Comparison of ENCODE assay signal across 13 cellular contexts in genomic region chr2:154960802-154961583, GRCh38.
DNase-seq lines count a peak whose midpoint lies in the region; ATAC-seq, FAIRE-seq and TF ChIP-seq lines count a peak whose summit lies in the region.
"Had no signal": no experiment of that assay in that cellular context is flagged by ENCODE, and none has a peak within 500 bp of the region (broad histone marks: within the 10 kb centered on the region; RNA-seq: fewer than 3 reads in every experiment).

No MANE protein-coding gene starts in this region.

- no peak overlapping the region for H3K9ac ChIP-seq in GM12878 (ENCODE audit: control insufficient read depth, insufficient read depth, low read length)
- H3K9ac ChIP-seq: BLaER1 treated with 17β-estradiol and CSF1 and Interleukin-3, amounts not matched to agents 10 nM and 100 nM had no signal

- no peak for TF ChIP-seq RAD21 in GM12878 (IDR thresholded peaks at IDR 0.05; ENCODE audit: insufficient read depth, low read depth, low read length)

- intact Hi-C loops in GM12878 (cut with micrococcal nuclease; ENCODE audit: unreplicated experiment) = no loop called here
- intact Hi-C loops in ovary (cut with DNase I) = no loop called here

- TF ChIP-seq EP300 in GM12878 (IDR thresholded peaks at IDR 0.05; ENCODE audit: borderline replicate concordance in 1 of 2, control insufficient read depth in 1 of 2, low read depth in 2 of 2, low read length in 2 of 2) = 0 out of 4 replicates have a peak, but pooled peaks of 1 of the 2 experiments have one; percentile 12
- no peak for TF ChIP-seq EP300 in ovary (IDR thresholded peaks at IDR 0.05)

- in situ Hi-C loops in GM12878 (cut with MboI) (no loop called here), ACHN (cut with HindIII; ENCODE audit: low pct_ligation_motif_present, low pct_unique_long_range_greater_than_20kb, low sequenced_read_pairs) (no loop called here)

- no TSS peak for BruUV-seq in GM12878 (replicated peaks; lab: Mats Ljungman, UMichigan)

- H2AFZ ChIP-seq in GM12878 (ENCODE audit: control insufficient read depth, low read depth, low read length) = no peak overlapping the region; the same call in 1 of the 2 replicates

- TF ChIP-seq CTCF in GM12878 (IDR thresholded peaks at IDR 0.05 in 2 of 3, conservative IDR thresholded peaks at IDR 0.05 in 1 of 3; ENCODE audit: control insufficient read depth in 2 of 3, extremely low read depth in 1 of 3, insufficient read depth in 1 of 3, low read depth in 3 of 3, low read length in 3 of 3) (no peak), ovary (IDR thresholded peaks at IDR 0.05) (no peak)

- FAIRE-seq in GM12878 (lab: Jason Lieb, UNC) = peak; percentile 74

- H3K9me3 ChIP-seq in GM12878 (replicated peaks; ENCODE audit: control insufficient read depth, insufficient read depth, low read length) (no peaks in the 10 kb centered on the region; the same call in 2 of the 3 replicates), ovary (no peaks in the 10 kb centered on the region)
- H3K9me3 ChIP-seq: BLaER1 treated with 17β-estradiol and CSF1 and Interleukin-3, amounts not matched to agents 10 nM and 100 nM had no signal

- SMC1A ChIA-PET in GM12878 (lab: Charles Lee; ENCODE audit: uncharacterized antibody, unreplicated experiment) = interaction anchor here (0.7 to 1.9 kb wide), 2 partner anchors 15 to 17 kb away, joined by 3 to 9 read pairs; no protein-coding TSS in a partner anchor

- 22% methylated on average over 3 of the region's 3 CpGs for WGBS in GM12878 (ENCODE audit: insufficient coverage, insufficient replicate concordance, low lambda C conversion rate, missing lambda C conversion rate)
- WGBS in ovary, 3 donors = 71 to 80% (median 74%) methylated on average over 3 of the region's 3 CpGs

- H3K4me1 ChIP-seq in GM12878 (ENCODE audit: control insufficient read depth, insufficient read depth, low read length) (no peaks in the 10 kb centered on the region), ovary (ENCODE audit: insufficient read depth) (no peaks in the 10 kb centered on the region)
- H3K4me1 ChIP-seq: BLaER1 treated with 17β-estradiol and CSF1 and Interleukin-3, amounts not matched to agents 10 nM and 100 nM had no signal

- TF ChIP-seq POLR2A in GM12878 (IDR thresholded peaks at IDR 0.05; ENCODE audit: low read depth, low read length) (no peak), ovary (IDR thresholded peaks at IDR 0.05) (no peak)

- H3K4me3 ChIP-seq in GM12878 = no peak overlapping the region
- H3K4me3 ChIP-seq in ovary = no peak overlapping the region
- H3K4me3 ChIP-seq: BLaER1 treated with 17β-estradiol and CSF1 and Interleukin-3, amounts not matched to agents 10 nM and 100 nM had no signal

- no peaks in the 10 kb centered on the region for H3K79me2 ChIP-seq in GM12878 (ENCODE audit: control insufficient read depth, insufficient read depth, low read length)

- ATAC-seq in GM19023 (IDR thresholded peaks at IDR 0.05; ENCODE audit: unreplicated experiment) (peak; percentile 63), GM21717 (IDR thresholded peaks at IDR 0.05; ENCODE audit: unreplicated experiment) (peak; percentile 92), HG03095 (IDR thresholded peaks at IDR 0.05; ENCODE audit: unreplicated experiment) (peak; percentile 86), GM12878 (peak; percentile 77)
- ATAC-seq: SK-N-SH treated with all-trans-retinoic acid at 6 μM for 48 hours; stimulated activated naive CD8-positive, alpha-beta T cell treated with anti-CD3 and anti-CD28 coated beads, Interleukin-15, Interleukin-2, amounts not matched to agents 100 U/mL and 50 U/mL, for 24 hours had no signal

- no peak overlapping the region for H3K4me2 ChIP-seq in GM12878 (ENCODE audit: control insufficient read depth, insufficient read depth)
- H3K4me2 ChIP-seq: BLaER1 treated with 17β-estradiol and CSF1 and Interleukin-3, amounts not matched to agents 10 nM and 100 nM had no signal

- H3K27me3 ChIP-seq in GM12878 (replicated peaks in 1 of 2; ENCODE audit: control insufficient read depth in 2 of 2, insufficient read depth in 2 of 2, low read length in 1 of 2) (no peaks in the 10 kb centered on the region), ovary (no peaks in the 10 kb centered on the region)
- H3K27me3 ChIP-seq: BLaER1 treated with 17β-estradiol and CSF1 and Interleukin-3, amounts not matched to agents 10 nM and 100 nM had no signal

- H4K20me1 ChIP-seq in GM12878 (ENCODE audit: control insufficient read depth, insufficient read depth) = no peaks in the 10 kb centered on the region
- H4K20me1 ChIP-seq: BLaER1 treated with 17β-estradiol and CSF1 and Interleukin-3, amounts not matched to agents 10 nM and 100 nM had no signal

- POLR2A ChIA-PET in GM12878 (lab: Charles Lee) = no interaction called here

- CTCF ChIA-PET in GM12878 (lab: Yijun Ruan, JAX) = interaction anchor here (3.5 kb wide), 1 partner anchor 14 kb away, joined by 14 read pairs; no protein-coding TSS in a partner anchor

- DNase-seq in GM12878 (ENCODE audit: low read depth, low spot score) (peak; percentile 36), ACHN (no peak), glomerular visceral epithelial cell (ENCODE audit: extremely low spot score) (no peak), ovary (no peak)
- DNase-seq in activated effector memory CD4-positive, alpha-beta T cell treated with Interleukin-2 at 50 U/mL for 16 hours = no peak
- DNase-seq: activated naive CD4-positive, alpha-beta T cell treated with anti-CD3 and anti-CD28 coated beads, Interleukin-2, amount 10 ng/mL, durations not matched to agents 7 days and 5 days; NCI-H1105 treated with DMSO at 0.1 percent for 48 hours; stimulated activated naive CD8-positive, alpha-beta T cell treated with anti-CD3 and anti-CD28 coated beads, Interleukin-15, Interleukin-2, amounts not matched to agents 100 U/mL and 50 U/mL, for 24 hours had no signal

- H3K36me3 ChIP-seq in GM12878 (ENCODE audit: control insufficient read depth in 2 of 2, insufficient read depth in 2 of 2, low read length in 1 of 2) = no peaks in the 10 kb centered on the region
- H3K36me3 ChIP-seq in ovary = no peaks in the 10 kb centered on the region
- H3K36me3 ChIP-seq: BLaER1 treated with 17β-estradiol and CSF1 and Interleukin-3, amounts not matched to agents 10 nM and 100 nM had no signal

- H3K27ac ChIP-seq in GM12878 (ENCODE audit: control insufficient read depth, insufficient read depth) (no peak overlapping the region), ovary (no peak overlapping the region)
- H3K27ac ChIP-seq: BLaER1 treated with 17β-estradiol and CSF1 and Interleukin-3, amounts not matched to agents 10 nM and 100 nM had no signal

- RAD21 ChIA-PET in GM12878 (lab: Charles Lee; ENCODE audit: unreplicated experiment) = interaction anchor here (1.3 kb wide), 1 partner anchor 15 kb away, joined by 3 read pairs; no protein-coding TSS in a partner anchor

TF ChIP-seq in GM12878, 131 proteins besides CTCF, POLR2A, EP300 and RAD21:
- no peak for TF ChIP-seq MAX (IDR thresholded peaks at IDR 0.05; ENCODE audit: low read depth, low read length)
- TF ChIP-seq KAT2A (conservative IDR thresholded peaks at IDR 0.05; ENCODE audit: control insufficient read depth, low read depth, low read length) = no peak
- peak; percentile 35; the same call in 1 of the 2 replicates for TF ChIP-seq NFIC (IDR thresholded peaks at IDR 0.05; ENCODE audit: low read depth, low read length)
- TF ChIP-seq MEF2B (IDR thresholded peaks at IDR 0.05; ENCODE audit: partially characterized antibody, poor library complexity, severe bottlenecking) = peak; percentile 19
- peak; percentile 34; the same call in 1 of the 2 replicates for TF ChIP-seq RUNX3 (IDR thresholded peaks at IDR 0.05; ENCODE audit: low read length)
- peak in 1 of 2 experiments; percentile 35; a peak in 1 of 4 replicates for TF ChIP-seq IKZF2 (IDR thresholded peaks at IDR 0.05)
- peak; percentile 32; the same call in 1 of the 2 replicates for TF ChIP-seq BCL11A (IDR thresholded peaks at IDR 0.05; ENCODE audit: low read depth, low read length)
- peak; percentile 46; the same call in 1 of the 2 replicates for TF ChIP-seq ZNF217 (IDR thresholded peaks at IDR 0.05)
- peak; percentile 48; the same call in 1 of the 2 replicates for TF ChIP-seq MTA2 (IDR thresholded peaks at IDR 0.05; ENCODE audit: low read depth)
